1 cellular context compared by ENCODE assay signal in the genomic region with DNA sequence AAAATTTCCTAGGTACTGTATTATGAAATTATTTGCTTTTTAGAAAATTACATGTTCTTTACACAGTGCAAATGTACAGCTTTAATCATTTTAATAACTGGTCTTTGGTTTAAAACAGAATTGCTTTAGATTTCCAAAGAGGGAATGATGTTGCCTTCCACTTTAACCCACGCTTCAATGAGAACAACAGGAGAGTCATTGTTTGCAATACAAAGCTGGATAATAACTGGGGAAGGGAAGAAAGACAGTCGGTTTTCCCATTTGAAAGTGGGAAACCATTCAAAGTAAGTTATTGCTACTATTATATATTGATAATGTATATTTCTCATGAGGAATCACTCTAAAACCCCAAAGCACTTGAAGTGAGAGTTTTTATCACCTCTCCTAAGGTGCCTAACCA.
TF ChIP-seq lines count a peak whose summit lies in the region.

No MANE protein-coding gene starts in this region.

TF ChIP-seq in GM23338, 12 proteins besides CTCF, POLR2A, EP300 and RAD21 (continued from another document):
- TF ChIP-seq, protein P1, sequence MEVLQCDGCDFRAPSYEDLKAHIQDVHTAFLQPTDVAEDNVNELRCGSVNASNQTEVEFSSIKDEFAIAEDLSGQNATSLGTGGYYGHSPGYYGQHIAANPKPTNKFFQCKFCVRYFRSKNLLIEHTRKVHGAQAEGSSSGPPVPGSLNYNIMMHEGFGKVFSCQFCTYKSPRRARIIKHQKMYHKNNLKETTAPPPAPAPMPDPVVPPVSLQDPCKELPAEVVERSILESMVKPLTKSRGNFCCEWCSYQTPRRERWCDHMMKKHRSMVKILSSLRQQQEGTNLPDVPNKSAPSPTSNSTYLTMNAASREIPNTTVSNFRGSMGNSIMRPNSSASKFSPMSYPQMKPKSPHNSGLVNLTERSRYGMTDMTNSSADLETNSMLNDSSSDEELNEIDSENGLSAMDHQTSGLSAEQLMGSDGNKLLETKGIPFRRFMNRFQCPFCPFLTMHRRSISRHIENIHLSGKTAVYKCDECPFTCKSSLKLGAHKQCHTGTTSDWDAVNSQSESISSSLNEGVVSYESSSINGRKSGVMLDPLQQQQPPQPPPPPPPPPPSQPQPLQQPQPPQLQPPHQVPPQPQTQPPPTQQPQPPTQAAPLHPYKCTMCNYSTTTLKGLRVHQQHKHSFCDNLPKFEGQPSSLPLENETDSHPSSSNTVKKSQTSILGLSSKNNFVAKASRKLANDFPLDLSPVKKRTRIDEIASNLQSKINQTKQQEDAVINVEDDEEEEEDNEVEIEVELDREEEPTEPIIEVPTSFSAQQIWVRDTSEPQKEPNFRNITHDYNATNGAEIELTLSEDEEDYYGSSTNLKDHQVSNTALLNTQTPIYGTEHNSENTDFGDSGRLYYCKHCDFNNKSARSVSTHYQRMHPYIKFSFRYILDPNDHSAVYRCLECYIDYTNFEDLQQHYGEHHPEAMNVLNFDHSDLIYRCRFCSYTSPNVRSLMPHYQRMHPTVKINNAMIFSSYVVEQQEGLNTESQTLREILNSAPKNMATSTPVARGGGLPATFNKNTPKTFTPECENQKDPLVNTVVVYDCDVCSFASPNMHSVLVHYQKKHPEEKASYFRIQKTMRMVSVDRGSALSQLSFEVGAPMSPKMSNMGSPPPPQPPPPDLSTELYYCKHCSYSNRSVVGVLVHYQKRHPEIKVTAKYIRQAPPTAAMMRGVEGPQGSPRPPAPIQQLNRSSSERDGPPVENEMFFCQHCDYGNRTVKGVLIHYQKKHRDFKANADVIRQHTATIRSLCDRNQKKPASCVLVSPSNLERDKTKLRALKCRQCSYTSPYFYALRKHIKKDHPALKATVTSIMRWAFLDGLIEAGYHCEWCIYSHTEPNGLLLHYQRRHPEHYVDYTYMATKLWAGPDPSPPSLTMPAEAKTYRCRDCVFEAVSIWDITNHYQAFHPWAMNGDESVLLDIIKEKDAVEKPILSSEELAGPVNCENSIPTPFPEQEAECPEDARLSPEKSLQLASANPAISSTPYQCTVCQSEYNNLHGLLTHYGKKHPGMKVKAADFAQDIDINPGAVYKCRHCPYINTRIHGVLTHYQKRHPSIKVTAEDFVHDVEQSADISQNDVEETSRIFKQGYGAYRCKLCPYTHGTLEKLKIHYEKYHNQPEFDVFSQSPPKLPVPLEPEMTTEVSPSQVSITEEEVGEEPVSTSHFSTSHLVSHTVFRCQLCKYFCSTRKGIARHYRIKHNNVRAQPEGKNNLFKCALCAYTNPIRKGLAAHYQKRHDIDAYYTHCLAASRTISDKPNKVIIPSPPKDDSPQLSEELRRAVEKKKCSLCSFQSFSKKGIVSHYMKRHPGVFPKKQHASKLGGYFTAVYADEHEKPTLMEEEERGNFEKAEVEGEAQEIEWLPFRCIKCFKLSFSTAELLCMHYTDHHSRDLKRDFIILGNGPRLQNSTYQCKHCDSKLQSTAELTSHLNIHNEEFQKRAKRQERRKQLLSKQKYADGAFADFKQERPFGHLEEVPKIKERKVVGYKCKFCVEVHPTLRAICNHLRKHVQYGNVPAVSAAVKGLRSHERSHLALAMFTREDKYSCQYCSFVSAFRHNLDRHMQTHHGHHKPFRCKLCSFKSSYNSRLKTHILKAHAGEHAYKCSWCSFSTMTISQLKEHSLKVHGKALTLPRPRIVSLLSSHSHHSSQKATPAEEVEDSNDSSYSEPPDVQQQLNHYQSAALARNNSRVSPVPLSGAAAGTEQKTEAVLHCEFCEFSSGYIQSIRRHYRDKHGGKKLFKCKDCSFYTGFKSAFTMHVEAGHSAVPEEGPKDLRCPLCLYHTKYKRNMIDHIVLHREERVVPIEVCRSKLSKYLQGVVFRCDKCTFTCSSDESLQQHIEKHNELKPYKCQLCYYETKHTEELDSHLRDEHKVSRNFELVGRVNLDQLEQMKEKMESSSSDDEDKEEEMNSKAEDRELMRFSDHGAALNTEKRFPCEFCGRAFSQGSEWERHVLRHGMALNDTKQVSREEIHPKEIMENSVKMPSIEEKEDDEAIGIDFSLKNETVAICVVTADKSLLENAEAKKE (CRISPR knock-in tag; IDR thresholded peaks at IDR 0.05), result no peak
- TF ChIP-seq, protein P2, sequence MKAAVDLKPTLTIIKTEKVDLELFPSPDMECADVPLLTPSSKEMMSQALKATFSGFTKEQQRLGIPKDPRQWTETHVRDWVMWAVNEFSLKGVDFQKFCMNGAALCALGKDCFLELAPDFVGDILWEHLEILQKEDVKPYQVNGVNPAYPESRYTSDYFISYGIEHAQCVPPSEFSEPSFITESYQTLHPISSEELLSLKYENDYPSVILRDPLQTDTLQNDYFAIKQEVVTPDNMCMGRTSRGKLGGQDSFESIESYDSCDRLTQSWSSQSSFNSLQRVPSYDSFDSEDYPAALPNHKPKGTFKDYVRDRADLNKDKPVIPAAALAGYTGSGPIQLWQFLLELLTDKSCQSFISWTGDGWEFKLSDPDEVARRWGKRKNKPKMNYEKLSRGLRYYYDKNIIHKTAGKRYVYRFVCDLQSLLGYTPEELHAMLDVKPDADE (IDR thresholded peaks at IDR 0.05), result no peak
- no peak for TF ChIP-seq EZH2phosphoT487 (IDR thresholded peaks at IDR 0.05; ENCODE audit: unreplicated experiment)
- TF ChIP-seq EZH2 (IDR thresholded peaks at IDR 0.05; ENCODE audit: low read depth, unreplicated experiment), result no peak
